ENCODE assay signal across 1 cellular context in the genomic region with DNA sequence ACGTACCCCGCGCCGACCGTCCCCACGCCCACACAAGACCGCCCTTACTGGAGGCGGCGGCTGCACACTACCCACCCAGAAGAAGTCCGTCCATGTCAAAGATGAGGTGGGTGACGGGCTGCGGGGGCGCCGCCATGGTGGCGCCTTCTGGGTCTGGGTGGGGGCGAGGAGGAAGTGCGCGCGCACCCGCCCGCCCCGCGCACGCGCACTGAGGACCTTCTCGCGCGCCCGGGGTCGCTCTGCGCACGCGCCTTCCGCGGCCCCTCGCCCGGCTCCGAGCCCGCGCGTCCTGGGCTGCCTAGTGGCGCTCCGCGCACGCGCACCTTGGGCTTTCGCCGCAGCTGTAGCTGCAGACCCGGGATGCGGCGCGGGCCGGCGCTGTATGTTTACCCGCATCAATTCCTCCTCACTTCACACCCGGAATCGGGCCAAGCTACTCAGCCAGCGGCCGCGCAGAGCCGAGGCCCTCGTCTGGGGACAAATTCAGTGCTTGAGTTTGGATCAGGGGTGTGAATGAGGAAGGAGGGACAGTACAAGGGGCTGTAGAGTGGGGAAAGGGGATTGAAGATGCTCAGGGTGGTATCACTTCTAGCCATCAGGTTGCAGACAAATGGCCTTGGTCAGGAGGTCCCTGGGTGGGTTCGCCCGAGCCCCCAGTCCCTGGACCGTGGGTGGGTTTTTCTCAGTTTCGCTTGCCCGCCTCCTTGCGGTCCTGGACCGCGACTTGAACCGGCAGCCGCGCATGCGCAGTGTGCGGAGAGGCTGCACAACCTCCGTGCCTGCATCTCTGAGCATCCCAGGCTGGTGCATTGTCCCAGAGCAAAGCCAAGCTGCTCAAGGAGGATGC.
TF ChIP-seq lines count a peak whose summit lies in the region.

Gene PUDP (minus strand): TSS at position 176 of the 847 bp plus-strand sequence. CDS start 40 bp downstream, at position 136.

TF ChIP-seq in HepG2, 621 proteins besides CTCF, POLR2A, EP300 and RAD21 (continued from another document and continues in another):
- TF ChIP-seq ZBTB4 (CRISPR knock-in tag; IDR thresholded peaks at IDR 0.05; ENCODE audit: borderline replicate concordance) = no peak
- TF ChIP-seq IRF9 (CRISPR knock-in tag; IDR thresholded peaks at IDR 0.05; ENCODE audit: borderline replicate concordance) = no peak
- TF ChIP-seq ATF4 (CRISPR knock-in tag; IDR thresholded peaks at IDR 0.05) = no peak
- TF ChIP-seq, protein P1, sequence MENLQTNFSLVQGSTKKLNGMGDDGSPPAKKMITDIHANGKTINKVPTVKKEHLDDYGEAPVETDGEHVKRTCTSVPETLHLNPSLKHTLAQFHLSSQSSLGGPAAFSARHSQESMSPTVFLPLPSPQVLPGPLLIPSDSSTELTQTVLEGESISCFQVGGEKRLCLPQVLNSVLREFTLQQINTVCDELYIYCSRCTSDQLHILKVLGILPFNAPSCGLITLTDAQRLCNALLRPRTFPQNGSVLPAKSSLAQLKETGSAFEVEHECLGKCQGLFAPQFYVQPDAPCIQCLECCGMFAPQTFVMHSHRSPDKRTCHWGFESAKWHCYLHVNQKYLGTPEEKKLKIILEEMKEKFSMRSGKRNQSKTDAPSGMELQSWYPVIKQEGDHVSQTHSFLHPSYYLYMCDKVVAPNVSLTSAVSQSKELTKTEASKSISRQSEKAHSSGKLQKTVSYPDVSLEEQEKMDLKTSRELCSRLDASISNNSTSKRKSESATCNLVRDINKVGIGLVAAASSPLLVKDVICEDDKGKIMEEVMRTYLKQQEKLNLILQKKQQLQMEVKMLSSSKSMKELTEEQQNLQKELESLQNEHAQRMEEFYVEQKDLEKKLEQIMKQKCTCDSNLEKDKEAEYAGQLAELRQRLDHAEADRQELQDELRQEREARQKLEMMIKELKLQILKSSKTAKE (CRISPR knock-in tag; IDR thresholded peaks at IDR 0.05; ENCODE audit: borderline replicate concordance) = no peak
- no peak for TF ChIP-seq ZNF781 (CRISPR knock-in tag; IDR thresholded peaks at IDR 0.05; ENCODE audit: borderline replicate concordance, not compliant biosample characterization)
- no peak for TF ChIP-seq GLI4 (CRISPR knock-in tag; IDR thresholded peaks at IDR 0.05; ENCODE audit: borderline replicate concordance)
- TF ChIP-seq NONO (IDR thresholded peaks at IDR 0.05) = no peak
- TF ChIP-seq NONO (CRISPR knock-in tag; conservative IDR thresholded peaks at IDR 0.05) = peak; percentile 21; the same call in 1 of the 2 replicates
- no peak for TF ChIP-seq U2AF1 (optimal IDR thresholded peaks at IDR 0.05; ENCODE audit: low read depth, low read length)
- no peak for TF ChIP-seq KLF6 (CRISPR knock-in tag; IDR thresholded peaks at IDR 0.05)
- TF ChIP-seq FOXK1 (CRISPR knock-in tag; IDR thresholded peaks at IDR 0.05; ENCODE audit: borderline replicate concordance, low read depth) = no peak
- no peak for TF ChIP-seq TBX2 (CRISPR knock-in tag; IDR thresholded peaks at IDR 0.05; ENCODE audit: borderline replicate concordance)
- no peak for TF ChIP-seq SMARCC2 (IDR thresholded peaks at IDR 0.05)
- TF ChIP-seq, protein P2, sequence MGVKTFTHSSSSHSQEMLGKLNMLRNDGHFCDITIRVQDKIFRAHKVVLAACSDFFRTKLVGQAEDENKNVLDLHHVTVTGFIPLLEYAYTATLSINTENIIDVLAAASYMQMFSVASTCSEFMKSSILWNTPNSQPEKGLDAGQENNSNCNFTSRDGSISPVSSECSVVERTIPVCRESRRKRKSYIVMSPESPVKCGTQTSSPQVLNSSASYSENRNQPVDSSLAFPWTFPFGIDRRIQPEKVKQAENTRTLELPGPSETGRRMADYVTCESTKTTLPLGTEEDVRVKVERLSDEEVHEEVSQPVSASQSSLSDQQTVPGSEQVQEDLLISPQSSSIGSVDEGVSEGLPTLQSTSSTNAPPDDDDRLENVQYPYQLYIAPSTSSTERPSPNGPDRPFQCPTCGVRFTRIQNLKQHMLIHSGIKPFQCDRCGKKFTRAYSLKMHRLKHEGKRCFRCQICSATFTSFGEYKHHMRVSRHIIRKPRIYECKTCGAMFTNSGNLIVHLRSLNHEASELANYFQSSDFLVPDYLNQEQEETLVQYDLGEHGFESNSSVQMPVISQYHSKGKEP (CRISPR knock-in tag; IDR thresholded peaks at IDR 0.05) = no peak
- TF ChIP-seq REXO4 (CRISPR knock-in tag; IDR thresholded peaks at IDR 0.05; ENCODE audit: borderline replicate concordance) = no peak
- no peak for TF ChIP-seq IKZF4 (CRISPR knock-in tag; IDR thresholded peaks at IDR 0.05; ENCODE audit: borderline replicate concordance, low read depth, not compliant biosample characterization)
- TF ChIP-seq ZBTB20 (CRISPR knock-in tag; IDR thresholded peaks at IDR 0.05; ENCODE audit: borderline replicate concordance, low read depth) = no peak
- no peak for TF ChIP-seq TCF7L2 (IDR thresholded peaks at IDR 0.05; ENCODE audit: low read depth, low read length)
- no peak for TF ChIP-seq PHF20 (CRISPR knock-in tag; IDR thresholded peaks at IDR 0.05)
- peak; percentile 82 for TF ChIP-seq RBFOX2 (IDR thresholded peaks at IDR 0.05; ENCODE audit: low read depth, low read length)
- TF ChIP-seq, protein P3, sequence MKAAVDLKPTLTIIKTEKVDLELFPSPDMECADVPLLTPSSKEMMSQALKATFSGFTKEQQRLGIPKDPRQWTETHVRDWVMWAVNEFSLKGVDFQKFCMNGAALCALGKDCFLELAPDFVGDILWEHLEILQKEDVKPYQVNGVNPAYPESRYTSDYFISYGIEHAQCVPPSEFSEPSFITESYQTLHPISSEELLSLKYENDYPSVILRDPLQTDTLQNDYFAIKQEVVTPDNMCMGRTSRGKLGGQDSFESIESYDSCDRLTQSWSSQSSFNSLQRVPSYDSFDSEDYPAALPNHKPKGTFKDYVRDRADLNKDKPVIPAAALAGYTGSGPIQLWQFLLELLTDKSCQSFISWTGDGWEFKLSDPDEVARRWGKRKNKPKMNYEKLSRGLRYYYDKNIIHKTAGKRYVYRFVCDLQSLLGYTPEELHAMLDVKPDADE (CRISPR knock-in tag; IDR thresholded peaks at IDR 0.05) = no peak
- TF ChIP-seq ZNF747 (CRISPR knock-in tag; IDR thresholded peaks at IDR 0.05; ENCODE audit: borderline replicate concordance) = no peak
- no peak for TF ChIP-seq SMAD1 (CRISPR knock-in tag; IDR thresholded peaks at IDR 0.05; ENCODE audit: borderline replicate concordance, low read depth)
- no peak for TF ChIP-seq ZNF446 (CRISPR knock-in tag; IDR thresholded peaks at IDR 0.05)
- TF ChIP-seq ZNF772 (CRISPR knock-in tag; IDR thresholded peaks at IDR 0.05) = no peak
- no peak for TF ChIP-seq CBX2 (IDR thresholded peaks at IDR 0.05; ENCODE audit: low read depth, low read length)
- TF ChIP-seq CBX2 (CRISPR knock-in tag; IDR thresholded peaks at IDR 0.05; ENCODE audit: low read depth) = no peak
- no peak for TF ChIP-seq FOXM1 (CRISPR knock-in tag; IDR thresholded peaks at IDR 0.05)
- TF ChIP-seq ZBTB14 (CRISPR knock-in tag; IDR thresholded peaks at IDR 0.05) = peak; percentile 90
- no peak for TF ChIP-seq KAT7 (CRISPR knock-in tag; IDR thresholded peaks at IDR 0.05; ENCODE audit: borderline replicate concordance)
- TF ChIP-seq RFX5 (IDR thresholded peaks at IDR 0.05; ENCODE audit: low read depth, low read length) = no peak
- TF ChIP-seq, protein P4, sequence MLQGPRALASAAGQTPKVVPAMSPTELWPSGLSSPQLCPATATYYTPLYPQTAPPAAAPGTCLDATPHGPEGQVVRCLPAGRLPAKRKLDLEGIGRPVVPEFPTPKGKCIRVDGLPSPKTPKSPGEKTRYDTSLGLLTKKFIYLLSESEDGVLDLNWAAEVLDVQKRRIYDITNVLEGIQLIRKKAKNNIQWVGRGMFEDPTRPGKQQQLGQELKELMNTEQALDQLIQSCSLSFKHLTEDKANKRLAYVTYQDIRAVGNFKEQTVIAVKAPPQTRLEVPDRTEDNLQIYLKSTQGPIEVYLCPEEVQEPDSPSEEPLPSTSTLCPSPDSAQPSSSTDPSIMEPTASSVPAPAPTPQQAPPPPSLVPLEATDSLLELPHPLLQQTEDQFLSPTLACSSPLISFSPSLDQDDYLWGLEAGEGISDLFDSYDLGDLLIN (CRISPR knock-in tag; IDR thresholded peaks at IDR 0.05; ENCODE audit: borderline replicate concordance) = no peak
- no peak for TF ChIP-seq YEATS2 (CRISPR knock-in tag; IDR thresholded peaks at IDR 0.05; ENCODE audit: borderline replicate concordance)
- no peak for TF ChIP-seq TAF15 (IDR thresholded peaks at IDR 0.05; ENCODE audit: low read depth, low read length, poor library complexity, severe bottlenecking)
- no peak for TF ChIP-seq SAFB2 (CRISPR knock-in tag; IDR thresholded peaks at IDR 0.05; ENCODE audit: borderline replicate concordance, low read depth)
- no peak for TF ChIP-seq NCOA1 (CRISPR knock-in tag; IDR thresholded peaks at IDR 0.05)
- TF ChIP-seq THAP11 (CRISPR knock-in tag; IDR thresholded peaks at IDR 0.05) = peak; percentile 35; the same call in 1 of the 2 replicates
- no peak for TF ChIP-seq TCF12 (IDR thresholded peaks at IDR 0.05)
- no peak for TF ChIP-seq TCF12 (CRISPR knock-in tag; IDR thresholded peaks at IDR 0.05)
- no peak for TF ChIP-seq ZBTB26 (CRISPR knock-in tag; IDR thresholded peaks at IDR 0.05; ENCODE audit: borderline replicate concordance)
- no peak for TF ChIP-seq ZNF143 (CRISPR knock-in tag; IDR thresholded peaks at IDR 0.05)
- TF ChIP-seq, protein P5, sequence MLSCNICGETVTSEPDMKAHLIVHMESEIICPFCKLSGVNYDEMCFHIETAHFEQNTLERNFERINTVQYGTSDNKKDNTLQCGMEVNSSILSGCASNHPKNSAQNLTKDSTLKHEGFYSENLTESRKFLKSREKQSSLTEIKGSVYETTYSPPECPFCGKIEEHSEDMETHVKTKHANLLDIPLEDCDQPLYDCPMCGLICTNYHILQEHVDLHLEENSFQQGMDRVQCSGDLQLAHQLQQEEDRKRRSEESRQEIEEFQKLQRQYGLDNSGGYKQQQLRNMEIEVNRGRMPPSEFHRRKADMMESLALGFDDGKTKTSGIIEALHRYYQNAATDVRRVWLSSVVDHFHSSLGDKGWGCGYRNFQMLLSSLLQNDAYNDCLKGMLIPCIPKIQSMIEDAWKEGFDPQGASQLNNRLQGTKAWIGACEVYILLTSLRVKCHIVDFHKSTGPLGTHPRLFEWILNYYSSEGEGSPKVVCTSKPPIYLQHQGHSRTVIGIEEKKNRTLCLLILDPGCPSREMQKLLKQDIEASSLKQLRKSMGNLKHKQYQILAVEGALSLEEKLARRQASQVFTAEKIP (CRISPR knock-in tag; IDR thresholded peaks at IDR 0.05; ENCODE audit: borderline replicate concordance) = no peak
